17 cellular contexts compared by ENCODE assay signal in genomic region chr14:60488175-60488574, GRCh38. TPM values are rescaled to one million over a fixed set of nuclear protein-coding genes. Genes with fewer than 3 reads are reported as not detected.
DNase-seq lines count a peak whose midpoint lies in the region; TF ChIP-seq lines count a peak whose summit lies in the region.
"Had no signal": no experiment of that assay in that cellular context is flagged by ENCODE, and none has a peak within 500 bp of the region (broad histone marks: within the 10 kb centered on the region; RNA-seq: fewer than 3 reads in every experiment).

No MANE protein-coding gene starts in this region.

- peaks cover 8% of the 10 kb centered on the region for H3K27me3 Mint-ChIP-seq in neural progenitor cell (ENCODE audit: insufficient read depth, low read depth)

- H3K27me3 ChIP-seq in Loucy (ENCODE audit: insufficient read depth, low read length, poor library complexity, severe bottlenecking) = no peaks in the 10 kb centered on the region
- peaks cover 84% of the 10 kb centered on the region for H3K27me3 ChIP-seq in neural progenitor cell

- H3K4me1 ChIP-seq in Loucy (ENCODE audit: insufficient read depth, low read length, poor library complexity, severe bottlenecking) = no peaks in the 10 kb centered on the region
- peaks cover 6% of the 10 kb centered on the region for H3K4me1 ChIP-seq in neural progenitor cell
- H3K4me1 ChIP-seq: pancreas had no signal

- no peaks in the 10 kb centered on the region for H3K36me3 ChIP-seq in Loucy (ENCODE audit: insufficient read depth, low read length)
- no peaks in the 10 kb centered on the region for H3K36me3 ChIP-seq in neural progenitor cell
- H3K36me3 ChIP-seq: pancreas, upper lobe of left lung, WERI-Rb-1 had no signal

- H3K4me1 Mint-ChIP-seq in neural progenitor cell = no peaks in the 10 kb centered on the region

- peak; percentile 44; the same call in 1 of the 2 replicates for TF ChIP-seq CTCF in Loucy (conservative IDR thresholded peaks at IDR 0.05; ENCODE audit: low read length)
- TF ChIP-seq CTCF in neural progenitor cell (IDR thresholded peaks at IDR 0.05) = peak; percentile 50

- H3K4me3 ChIP-seq in Loucy (ENCODE audit: low read length, poor library complexity, severe bottlenecking) (no peak overlapping the region), neural progenitor cell (no peak overlapping the region)
- H3K4me3 ChIP-seq: pancreas, upper lobe of left lung had no signal

- H4K20me1 ChIP-seq in Loucy (ENCODE audit: insufficient read depth, low read length, poor library complexity, severe bottlenecking) (no peaks in the 10 kb centered on the region), neural progenitor cell (ENCODE audit: low read depth) (no peaks in the 10 kb centered on the region)

- H3K27ac ChIP-seq in neural progenitor cell = no peak overlapping the region
- H3K27ac ChIP-seq: pancreas, upper lobe of left lung, WERI-Rb-1 had no signal

- H3K9me2 ChIP-seq in Loucy (replicated peaks; ENCODE audit: low read depth, low read length) = no peaks in the 10 kb centered on the region

- H3K9me3 ChIP-seq in Loucy (ENCODE audit: insufficient read depth, low read depth, low read length) (no peaks in the 10 kb centered on the region), neural progenitor cell (ENCODE audit: low read depth) (no peaks in the 10 kb centered on the region)
- H3K9me3 ChIP-seq: pancreas, upper lobe of left lung had no signal

- no peaks in the 10 kb centered on the region for H3F3A ChIP-seq in Loucy (ENCODE audit: low read depth)
- H3F3A ChIP-seq in neural progenitor cell (ENCODE audit: low read depth) = peaks cover 15% of the 10 kb centered on the region

- H3K79me2 ChIP-seq in Loucy (ENCODE audit: insufficient read depth, low read length) (no peaks in the 10 kb centered on the region), neural progenitor cell (ENCODE audit: low read depth) (no peaks in the 10 kb centered on the region)

- H3K9ac ChIP-seq in Loucy (ENCODE audit: low read depth, low read length, poor library complexity, severe bottlenecking) = no peak overlapping the region
- H3K9ac ChIP-seq in neural progenitor cell = no peak overlapping the region

- H3K9me3 Mint-ChIP-seq in neural progenitor cell = no peaks in the 10 kb centered on the region
- H3K9me3 Mint-ChIP-seq: activated naive CD8-positive, alpha-beta T cell treated with anti-CD3 and anti-CD28 coated beads, Interleukin-2, amount 10 ng/mL, durations not matched to agents 7 days and 5 days had no signal

- peak; percentile 30 for DNase-seq in NCI-H2029 treated with DMSO at 0.1 percent for 48 hours (lab: John Stamatoyannopoulos, UW)
- no peak for DNase-seq in NCI-H2029 (lab: John Stamatoyannopoulos, UW)
- DNase-seq in SW480 (ENCODE audit: low spot score) = peak; percentile 12
- DNase-seq in neural progenitor cell (ENCODE audit: low spot score) = no peak
- DNase-seq in stimulated activated naive CD4-positive, alpha-beta T cell treated with Interleukin-2 at 50 U/mL for 16 hours (lab: John Stamatoyannopoulos, UW) = no peak
- DNase-seq in NCI-H128 (lab: John Stamatoyannopoulos, UW; ENCODE audit: unreplicated experiment) = no peak
- DNase-seq in stimulated activated CD4-positive, alpha-beta T cell treated with anti-CD3 and anti-CD28 coated beads, Interleukin-15, amount 100 ng/mL, for 24 hours = no peak
- DNase-seq: activated CD8-positive, alpha-beta memory T cell treated with anti-CD3 and anti-CD28 coated beads, Interleukin-2, amount 50 U/mL, for 4 hours; activated naive CD8-positive, alpha-beta T cell treated with anti-CD3 and anti-CD28 coated beads, Interleukin-2, amount 10 ng/mL, durations not matched to agents 7 days and 5 days; DND-41; mesendoderm; NCI-H1930; pancreas; stimulated activated CD8-positive, alpha-beta memory T cell treated with anti-CD3 and anti-CD28 coated beads, Interleukin-4, amount 100 ng/mL, for 48 hours; upper lobe of left lung; WERI-Rb-1 had no signal

- H2AFZ ChIP-seq in Loucy (ENCODE audit: low read length) = no peak overlapping the region
- H2AFZ ChIP-seq in neural progenitor cell (replicated peaks) = no peak overlapping the region

- H3K27ac Mint-ChIP-seq in neural progenitor cell = no peak overlapping the region
- H3K27ac Mint-ChIP-seq: activated naive CD8-positive, alpha-beta T cell treated with anti-CD3 and anti-CD28 coated beads, Interleukin-2, amount 10 ng/mL, durations not matched to agents 7 days and 5 days had no signal

- H3K4me2 ChIP-seq in Loucy (ENCODE audit: low read depth, low read length, poor library complexity, severe bottlenecking) (no peak overlapping the region), neural progenitor cell (no peak overlapping the region)

- no peak overlapping the region for H3K4me3 Mint-ChIP-seq in neural progenitor cell
- H3K4me3 Mint-ChIP-seq: activated naive CD8-positive, alpha-beta T cell treated with anti-CD3 and anti-CD28 coated beads, Interleukin-2, amount 10 ng/mL, durations not matched to agents 7 days and 5 days had no signal

- no peaks in the 10 kb centered on the region for H3K36me3 Mint-ChIP-seq in neural progenitor cell
- H3K36me3 Mint-ChIP-seq: activated naive CD8-positive, alpha-beta T cell treated with anti-CD3 and anti-CD28 coated beads, Interleukin-2, amount 10 ng/mL, durations not matched to agents 7 days and 5 days had no signal

RNA-seq across cellular contexts. Expression of gene C14orf39, which starts 2.3 kb away (rescaled TPM):
- 3.0 and 6.2 TPM in 2 replicates for total RNA-seq in neural progenitor cell (ENCODE audit: low replicate concordance)
- total RNA-seq: activated naive CD8-positive, alpha-beta T cell treated with anti-CD3 and anti-CD28 coated beads, Interleukin-2, amount 10 ng/mL, durations not matched to agents 7 days and 5 days; pancreas had no signal

RNA-seq across cellular contexts. Expression of gene SIX6, which starts 20.8 kb away (rescaled TPM):
- total RNA-seq in neural progenitor cell (ENCODE audit: low replicate concordance) = 1.4 and 1.7 TPM in 2 replicates
- total RNA-seq: activated naive CD8-positive, alpha-beta T cell treated with anti-CD3 and anti-CD28 coated beads, Interleukin-2, amount 10 ng/mL, durations not matched to agents 7 days and 5 days; pancreas; upper lobe of left lung had no signal

Comparison
In these comparisons a context has a peak if more than half of its experiments do, and no peak if none do; other contexts are left out.
1. DNase-seq: peak in NCI-H2029 treated with DMSO at 0.1 percent for 48 hours (single experiment) and SW480 (single experiment); none in NCI-H2029 (single experiment), neural progenitor cell (single experiment), stimulated activated naive CD4-positive, alpha-beta T cell treated with Interleukin-2 at 50 U/mL for 16 hours (single experiment), NCI-H128 (single experiment) and stimulated activated CD4-positive, alpha-beta T cell treated with anti-CD3 and anti-CD28 coated beads, Interleukin-15, amount 100 ng/mL, for 24 hours (single experiment).